In genomic region chr16:69311533-69312388, GRCh38 we compare ENCODE assay signal across 8 cellular contexts. TPM values are rescaled to one million over a fixed set of nuclear protein-coding genes. Genes with fewer than 3 reads are reported as not detected.
A peak's percentile ranks its signal among the peaks of the same experiment; 100 is the strongest.
DNase-seq lines count a peak whose midpoint lies in the region; ATAC-seq, FAIRE-seq and TF ChIP-seq lines count a peak whose summit lies in the region.

No MANE protein-coding gene starts in this region.

- peaks cover 6 to 18% of the 10 kb centered on the region in 2 donors for H3K4me1 ChIP-seq in ascending aorta
- peaks cover 8% of the 10 kb centered on the region for H3K4me1 ChIP-seq in smooth muscle cell (ENCODE audit: low read depth)

- H3K4me3 ChIP-seq in ascending aorta (peak overlapping the region; percentile 79 to 98), iPS-18c (ENCODE audit: insufficient read depth, low read depth, low read length) (peak overlapping the region; percentile 95), smooth muscle cell (peak overlapping the region; percentile 99)

- H4K20me1 ChIP-seq in smooth muscle cell (ENCODE audit: low read depth): peaks cover 41% of the 10 kb centered on the region

- no peak for FAIRE-seq in RCC 7860 (lab: Jason Lieb, UNC)

- H3K9ac ChIP-seq in smooth muscle cell (ENCODE audit: low read depth): peak overlapping the region; percentile 88

- peak; percentile 69 for DNase-seq in AG20443 (ENCODE audit: low spot score)
- DNase-seq in RCC 7860 (ENCODE audit: low spot score): peak; percentile 12
- DNase-seq in ascending aorta (ENCODE audit: low spot score in 2 of 2): peak in 1 of 2 donors; percentile 68
- DNase-seq in smooth muscle cell (lab: John Stamatoyannopoulos, UW; ENCODE audit: unreplicated experiment): no peak
- DNase-seq in NCI-H1436 (lab: John Stamatoyannopoulos, UW): no peak

- peak overlapping the region; percentile 76 for H3K27ac ChIP-seq in ascending aorta
- H3K27ac ChIP-seq in smooth muscle cell (ENCODE audit: low read depth): peak overlapping the region; percentile 57

- H3K36me3 ChIP-seq in ascending aorta (peaks cover 22 to 25% of the 10 kb centered on the region in 2 donors), smooth muscle cell (ENCODE audit: low read depth) (no peaks in the 10 kb centered on the region)

- no peak overlapping the region for H2AFZ ChIP-seq in smooth muscle cell (ENCODE audit: low read depth)

- no peaks in the 10 kb centered on the region for H3K27me3 ChIP-seq in ascending aorta
- H3K27me3 ChIP-seq in smooth muscle cell (ENCODE audit: low read depth): no peaks in the 10 kb centered on the region

- no peak for TF ChIP-seq CTCF in ascending aorta (IDR thresholded peaks at IDR 0.05)
- TF ChIP-seq CTCF in smooth muscle cell (IDR thresholded peaks at IDR 0.05; ENCODE audit: borderline replicate concordance, insufficient read depth, poor library complexity, severe bottlenecking): no peak

- H3K79me2 ChIP-seq in smooth muscle cell (ENCODE audit: low read depth): peaks cover 43% of the 10 kb centered on the region

- intact Hi-C loops in ascending aorta (cut with DNase I): loop anchor here (1.0 to 10.0 kb wide), 4 partner anchors 19 to 777 kb away; partner anchors contain the start of genes COG8, NIP7, PDF and ZFP90

- H3F3A ChIP-seq in smooth muscle cell (ENCODE audit: low read depth): peaks cover 7% of the 10 kb centered on the region

- H3K9me3 ChIP-seq in ascending aorta: no peaks in the 10 kb centered on the region
- no peaks in the 10 kb centered on the region for H3K9me3 ChIP-seq in iPS-18c (ENCODE audit: control insufficient read depth, insufficient read depth, low read length)
- no peaks in the 10 kb centered on the region for H3K9me3 ChIP-seq in smooth muscle cell (replicated peaks; ENCODE audit: low read depth)

- ATAC-seq in GM18867 (IDR thresholded peaks at IDR 0.05; ENCODE audit: unreplicated experiment): peak; percentile 47
- peak; percentile 42 for ATAC-seq in HG03039 (IDR thresholded peaks at IDR 0.05; ENCODE audit: unreplicated experiment)

- WGBS in smooth muscle cell (ENCODE audit: low lambda C conversion rate): 5% methylated on average over 31 of the region's 59 CpGs

- H3K4me2 ChIP-seq in smooth muscle cell: peak overlapping the region; percentile 94

RNA-seq across cellular contexts. Expression of gene VPS4A, which starts 0.6 kb away (rescaled TPM):
- 38.3 TPM for total RNA-seq in ascending aorta
- total RNA-seq in smooth muscle cell: 18.7 and 21.5 TPM in 2 replicates
- polyA plus RNA-seq in smooth muscle cell: 39.9 and 48.1 TPM in 2 replicates

RNA-seq across cellular contexts. Expression of gene PDF, which starts 18.6 kb away (rescaled TPM):
- total RNA-seq in ascending aorta (49.9 TPM), smooth muscle cell (4.0 and 4.4 TPM in 2 replicates)
- 5.4 and 12.2 TPM in 2 replicates for polyA plus RNA-seq in smooth muscle cell

RNA-seq across cellular contexts. Expression of gene COG8, which starts 27.6 kb away (rescaled TPM):
- total RNA-seq in ascending aorta (24.7 TPM), smooth muscle cell (33.5 and 35.6 TPM in 2 replicates)
- polyA plus RNA-seq in smooth muscle cell: 26.6 and 37.2 TPM in 2 replicates

RNA-seq across cellular contexts. Expression of gene NIP7, which starts 27.8 kb away (rescaled TPM):
- total RNA-seq in ascending aorta (5.2 TPM), smooth muscle cell (13.3 and 17.0 TPM in 2 replicates)
- polyA plus RNA-seq in smooth muscle cell: 20.0 and 20.3 TPM in 2 replicates

RNA-seq across cellular contexts. Expression of gene TMED6, which starts 39.8 kb away (rescaled TPM):
- total RNA-seq in ascending aorta (not detected), smooth muscle cell (0.27 TPM in 1 of 2 replicates, not detected in the other)
- 0.23 and 1.3 TPM in 2 replicates for polyA plus RNA-seq in smooth muscle cell

Comparison
In these comparisons a context has a peak if more than half of its experiments do, and no peak if none do; other contexts are left out.
1. DNase-seq: peak in AG20443 (single experiment) and RCC 7860 (single experiment); none in smooth muscle cell (single experiment) and NCI-H1436 (single experiment).
2. Peak in every context shown above with its lines, with median percentiles within 50 percentile points of each other: H3K4me3 ChIP-seq.